13 cellular contexts compared by ENCODE assay signal in the genomic region with DNA sequence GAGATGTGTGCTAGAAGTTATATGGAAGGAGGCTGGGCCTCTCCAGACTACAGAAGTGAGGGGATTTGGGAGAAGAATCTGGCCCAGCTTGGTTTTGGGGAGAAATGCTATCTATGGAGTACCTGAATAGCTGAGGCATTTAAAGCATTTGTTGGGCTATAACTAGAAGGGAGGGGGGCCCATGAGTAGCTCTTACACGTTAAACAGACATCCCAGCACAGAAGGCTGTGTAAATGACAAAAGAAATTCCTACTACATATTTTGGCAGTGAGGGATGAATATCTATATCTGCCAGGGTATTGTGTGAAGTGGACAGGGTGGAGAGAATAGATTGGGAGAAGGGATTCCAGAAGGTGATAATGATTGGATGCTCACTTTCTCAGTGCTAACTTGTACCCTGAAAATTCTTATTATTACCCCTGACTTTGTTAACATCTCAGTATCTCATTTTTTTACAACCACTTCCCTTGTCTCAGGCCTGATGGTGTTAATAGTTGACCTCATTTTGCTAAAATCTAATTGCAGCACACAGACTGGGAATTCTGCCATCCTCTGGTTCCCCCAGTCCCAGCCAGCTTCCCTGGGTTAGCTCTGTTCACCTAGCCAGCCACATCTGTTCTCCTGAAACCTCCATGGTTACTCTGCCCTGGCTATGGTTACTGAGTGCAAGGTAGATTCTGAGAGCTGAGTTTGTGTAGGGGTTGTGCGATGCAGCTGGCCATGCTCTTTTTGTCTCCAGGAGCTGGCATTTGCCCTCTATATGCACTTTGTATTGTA. TPM values are rescaled to one million over a fixed set of nuclear protein-coding genes. Genes with fewer than 3 reads are reported as not detected.
DNase-seq lines count a peak whose midpoint lies in the region; ATAC-seq and TF ChIP-seq lines count a peak whose summit lies in the region.
"Had no signal": no experiment of that assay in that cellular context is flagged by ENCODE, and none has a peak within 500 bp of the region (broad histone marks: within the 10 kb centered on the region; RNA-seq: fewer than 3 reads in every experiment).

No MANE protein-coding gene starts in this region.

- peaks cover 0 to 18% of the 10 kb centered on the region in 2 donors for H3K4me1 ChIP-seq in right atrium auricular region
- peaks cover 19 to 40% of the 10 kb centered on the region in 2 donors for H3K4me1 ChIP-seq in ascending aorta
- H3K4me1 ChIP-seq in aorta (ENCODE audit: control insufficient read depth in 1 of 2, insufficient read depth in 2 of 2, low read length in 2 of 2): peaks cover 4 to 7% of the 10 kb centered on the region in 2 donors

- TF ChIP-seq CTCF in right atrium auricular region (IDR thresholded peaks at IDR 0.05) (no peak), ascending aorta (IDR thresholded peaks at IDR 0.05) (no peak)

- H3K9me3 ChIP-seq in right atrium auricular region (no peaks in the 10 kb centered on the region), ascending aorta (no peaks in the 10 kb centered on the region), aorta (ENCODE audit: control insufficient read depth, low read length) (no peaks in the 10 kb centered on the region)

- H3K4me3 ChIP-seq in right atrium auricular region: no peak overlapping the region
- H3K4me3 ChIP-seq in ascending aorta: no peak overlapping the region
- no peak overlapping the region for H3K4me3 ChIP-seq in aorta (ENCODE audit: low read length in 2 of 2)

- H3K27me3 ChIP-seq in right atrium auricular region (no peaks in the 10 kb centered on the region), ascending aorta (no peaks in the 10 kb centered on the region), aorta (ENCODE audit: control insufficient read depth in 1 of 2, insufficient read depth in 2 of 2, low read length in 1 of 2) (no peaks in the 10 kb centered on the region)

- intact Hi-C loops in Right ventricle myocardium inferior (cut with DNase I) (no loop called here), ascending aorta (cut with DNase I) (loop anchor here (5.0 kb wide), 1 partner anchor 118 kb away; no protein-coding TSS in a partner anchor), aorta (cut with DNase I) (loop anchor here in 1 of 2 donors (10.0 kb wide), 1 partner anchor 121 kb away; no protein-coding TSS in a partner anchor)

- peaks cover 3% of the 10 kb centered on the region for H3K36me3 ChIP-seq in right atrium auricular region
- H3K36me3 ChIP-seq in ascending aorta: peaks cover 0 to 5% of the 10 kb centered on the region in 2 donors
- no peaks in the 10 kb centered on the region for H3K36me3 ChIP-seq in aorta (ENCODE audit: control insufficient read depth in 1 of 2, insufficient read depth in 2 of 2, low read length in 1 of 2)

- WGBS in aorta, 2 donors: 21 to 24% methylated on average over 2 of the region's 2 CpGs

- ATAC-seq in Right ventricle myocardium inferior (peak; percentile 67), aorta (ENCODE audit: low FRiP score) (peak; percentile 44), HG03039 (IDR thresholded peaks at IDR 0.05; ENCODE audit: unreplicated experiment) (no peak), GM21515 (IDR thresholded peaks at IDR 0.05; ENCODE audit: unreplicated experiment) (no peak), HG03139 (IDR thresholded peaks at IDR 0.05; ENCODE audit: unreplicated experiment) (no peak)
- ATAC-seq: Panc1 had no signal

- H3K27ac ChIP-seq in right atrium auricular region (no peak overlapping the region), ascending aorta (peak overlapping the region; percentile 53 to 58), aorta (ENCODE audit: low read depth in 1 of 2, low read length in 2 of 2) (peak overlapping the region; percentile 28 to 71)

- no peak for DNase-seq in Right ventricle myocardium inferior (ENCODE audit: missing footprints)
- DNase-seq in right atrium auricular region (ENCODE audit: low spot score): no peak
- no peak for DNase-seq in ascending aorta (ENCODE audit: low spot score in 2 of 2)
- DNase-seq in medulla oblongata (ENCODE audit: extremely low spot score): peak; percentile 26
- DNase-seq in aorta: no peak
- DNase-seq: activated CD4-positive, alpha-beta T cell treated with anti-CD3 and anti-CD28 coated beads for 1 hour; activated T-cell treated with anti-CD3 and anti-CD28 coated beads for 4 hours; NCI-H510A treated with DMSO at 0.1 percent for 48 hours; T-helper 1 cell had no signal

RNA-seq across cellular contexts. Expression of a gene that starts 28.8 kb away (rescaled TPM):
- total RNA-seq in Right ventricle myocardium inferior: 25.3 TPM
- total RNA-seq in right atrium auricular region: 10 to 100 TPM; 18.3 to 26.7 TPM
- 114 TPM for total RNA-seq in ascending aorta
- total RNA-seq in aorta: 10 to 100 TPM; 22.5 to 33.5 TPM
- polyA plus RNA-seq in aorta: 10 to 100 TPM; 17.0 to 20.9 TPM

Comparison
In these comparisons a context has a peak if more than half of its experiments do, and no peak if none do; other contexts are left out.
1. ATAC-seq: peak in Right ventricle myocardium inferior (single experiment) and aorta (single experiment); none in HG03039 (single experiment), GM21515 (single experiment) and HG03139 (single experiment).
2. H3K27ac ChIP-seq: peak in ascending aorta (2 of 2) and aorta (2 of 2); none in right atrium auricular region (0 of 2).